ENCODE assay signal across 8 cellular contexts in the genomic region with DNA sequence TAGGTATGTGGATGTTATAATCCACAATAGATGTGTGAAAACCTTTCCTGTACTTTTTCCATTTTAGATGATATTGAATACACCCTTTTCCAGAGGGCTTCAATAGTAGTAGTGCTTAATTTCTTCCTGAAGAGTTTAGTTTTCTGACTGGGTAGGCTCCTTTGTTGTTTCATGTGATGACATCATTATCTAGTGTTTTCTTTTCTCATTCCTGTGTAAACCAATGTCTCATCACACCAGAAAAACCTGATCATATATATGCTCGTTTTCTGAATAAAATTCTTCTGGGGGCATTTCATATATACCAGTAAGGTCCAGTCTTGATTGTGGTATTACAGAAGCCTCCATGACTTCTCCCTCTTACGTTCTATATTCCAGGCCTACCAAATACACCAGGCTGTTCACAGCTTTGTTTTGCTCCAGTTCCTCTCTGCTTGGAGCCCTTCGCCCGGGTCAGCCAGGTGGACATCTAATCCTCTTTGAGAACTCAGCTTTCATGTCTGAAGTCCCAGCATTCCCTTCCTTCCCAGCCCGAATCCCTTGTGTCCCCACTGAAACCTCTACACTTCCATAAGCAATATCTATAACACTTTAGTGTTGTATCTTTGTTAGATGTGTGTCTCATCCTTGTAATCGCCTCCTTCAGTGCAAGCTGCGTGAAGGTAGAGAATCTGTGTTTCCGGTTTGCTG. TPM values are rescaled to one million over a fixed set of nuclear protein-coding genes. Genes with fewer than 3 reads are reported as not detected.
DNase-seq lines count a peak whose midpoint lies in the region; ATAC-seq, FAIRE-seq and TF ChIP-seq lines count a peak whose summit lies in the region.

No MANE protein-coding gene starts in this region.

- no peak overlapping the region for H3K4me3 Mint-ChIP-seq in CD8-positive, alpha-beta T cell
- no peak overlapping the region for H3K4me3 Mint-ChIP-seq in nephron progenitor cell
- H3K4me3 Mint-ChIP-seq in WTC11: no peak overlapping the region
- H3K4me3 Mint-ChIP-seq in type B pancreatic cell: no peak overlapping the region

- POLR2A ChIA-PET in CD8-positive, alpha-beta T cell (lab: Charles Lee): interaction anchor here (0.6 to 0.7 kb wide), 2 partner anchors 10 to 631 kb away, joined by 3 read pairs; no protein-coding TSS in a partner anchor
- POLR2A ChIA-PET in WTC11 (lab: Charles Lee): no interaction called here

- CTCF ChIA-PET in CD8-positive, alpha-beta T cell (lab: Charles Lee): no interaction called here
- CTCF ChIA-PET in WTC11 (lab: Charles Lee): no interaction called here

- peaks cover 47% of the 10 kb centered on the region for H3K4me1 Mint-ChIP-seq in CD8-positive, alpha-beta T cell (ENCODE audit: low read depth)
- H3K4me1 Mint-ChIP-seq in nephron progenitor cell (peaks cover 20% of the 10 kb centered on the region), WTC11 (peaks cover 36% of the 10 kb centered on the region), type B pancreatic cell (ENCODE audit: unreplicated experiment) (peaks cover 36% of the 10 kb centered on the region)

- H3K9me3 Mint-ChIP-seq in CD8-positive, alpha-beta T cell: no peaks in the 10 kb centered on the region
- no peaks in the 10 kb centered on the region for H3K9me3 Mint-ChIP-seq in nephron progenitor cell
- no peaks in the 10 kb centered on the region for H3K9me3 Mint-ChIP-seq in WTC11
- H3K9me3 Mint-ChIP-seq in type B pancreatic cell: no peaks in the 10 kb centered on the region

- no peak for ATAC-seq in CD8-positive, alpha-beta T cell
- ATAC-seq in HG02973 (IDR thresholded peaks at IDR 0.05; ENCODE audit: unreplicated experiment) (no peak), WTC11 (no peak)

- H3K36me3 Mint-ChIP-seq in CD8-positive, alpha-beta T cell: peaks cover 9% of the 10 kb centered on the region
- H3K36me3 Mint-ChIP-seq in nephron progenitor cell (ENCODE audit: low read depth) (peaks cover 1% of the 10 kb centered on the region), WTC11 (no peaks in the 10 kb centered on the region), type B pancreatic cell (peaks cover under 1% of the 10 kb centered on the region)

- no peaks in the 10 kb centered on the region for H3K36me3 ChIP-seq in CD8-positive, alpha-beta T cell (ENCODE audit: insufficient read depth, low read length)
- peaks cover 7% of the 10 kb centered on the region; the same call in 1 of the 2 replicates for H3K36me3 ChIP-seq in MG63

- peak overlapping the region; percentile 39 for H3K4me3 ChIP-seq in CD8-positive, alpha-beta T cell (ENCODE audit: low read depth, low read length)
- H3K4me3 ChIP-seq in MG63: peak overlapping the region; percentile 72

- no peak for TF ChIP-seq CTCF in CD8-positive, alpha-beta T cell (IDR thresholded peaks at IDR 0.05)
- TF ChIP-seq CTCF in nephron progenitor cell (IDR thresholded peaks at IDR 0.05) (no peak), WTC11 (IDR thresholded peaks at IDR 0.05) (no peak), type B pancreatic cell (conservative IDR thresholded peaks at IDR 0.05) (no peak)

- no peak overlapping the region for H3K27ac ChIP-seq in CD8-positive, alpha-beta T cell (ENCODE audit: low read depth, low read length)

- H3K9me3 ChIP-seq in CD8-positive, alpha-beta T cell (ENCODE audit: low read length): no peaks in the 10 kb centered on the region
- no peaks in the 10 kb centered on the region for H3K9me3 ChIP-seq in MG63

- no peak overlapping the region for H3K27ac Mint-ChIP-seq in CD8-positive, alpha-beta T cell
- H3K27ac Mint-ChIP-seq in nephron progenitor cell (no peak overlapping the region), WTC11 (no peak overlapping the region), type B pancreatic cell (no peak overlapping the region)

- intact Hi-C loops in CD8-positive, alpha-beta T cell (cut with DNase I, micrococcal nuclease): loop anchor here (2.0 to 10.0 kb wide), 13 partner anchors 34 to 1984 kb away; partner anchors contain the start of genes EPS15 (in 2 of the 2), NRDC (in 2 of the 2), OSBPL9 (in 2 of the 2) and BTF3L4 (in 1 of the 2)

- H3K27me3 ChIP-seq in CD8-positive, alpha-beta T cell (ENCODE audit: insufficient read depth, low read length): no peaks in the 10 kb centered on the region
- no peaks in the 10 kb centered on the region for H3K27me3 ChIP-seq in MG63

- no peak for FAIRE-seq in HTR-8/SVneo (lab: Jason Lieb, UNC)

- DNase-seq in CD8-positive, alpha-beta T cell: no peak
- DNase-seq in MG63 (no peak), dermis blood vessel endothelial cell (peak; percentile 43), nephron progenitor cell (peak; percentile 35), HTR-8/SVneo (ENCODE audit: insufficient read length, low spot score) (no peak), WTC11 (ENCODE audit: low spot score) (no peak), type B pancreatic cell (ENCODE audit: extremely low spot score, unreplicated experiment) (no peak)

- H3K27me3 Mint-ChIP-seq in CD8-positive, alpha-beta T cell (ENCODE audit: low read depth): no peaks in the 10 kb centered on the region
- H3K27me3 Mint-ChIP-seq in nephron progenitor cell (ENCODE audit: low read depth, poor library complexity) (peaks cover 10% of the 10 kb centered on the region), WTC11 (ENCODE audit: low read depth) (peaks cover 12% of the 10 kb centered on the region), type B pancreatic cell (no peaks in the 10 kb centered on the region)

- H3K4me1 ChIP-seq in CD8-positive, alpha-beta T cell (ENCODE audit: insufficient read depth, low read length): peaks cover 45% of the 10 kb centered on the region

TF ChIP-seq in WTC11, 78 proteins besides CTCF, POLR2A, EP300 and RAD21:
- TF ChIP-seq EMX1 (CRISPR knock-in tag; IDR thresholded peaks at IDR 0.05) (no peak), ZNF263 (CRISPR knock-in tag; IDR thresholded peaks at IDR 0.05; ENCODE audit: low read depth) (no peak), ZNF396 (CRISPR knock-in tag; IDR thresholded peaks at IDR 0.05; ENCODE audit: borderline replicate concordance) (no peak), E2F5 (CRISPR knock-in tag; IDR thresholded peaks at IDR 0.05) (no peak), FOXJ3 (CRISPR knock-in tag; IDR thresholded peaks at IDR 0.05; ENCODE audit: borderline replicate concordance) (no peak), GABPB1 (CRISPR knock-in tag; IDR thresholded peaks at IDR 0.05) (no peak), ATF3 (CRISPR knock-in tag; conservative IDR thresholded peaks at IDR 0.05) (no peak), TP53 (CRISPR knock-in tag; IDR thresholded peaks at IDR 0.05) (no peak), TCF7 (CRISPR knock-in tag; IDR thresholded peaks at IDR 0.05; ENCODE audit: low read depth) (no peak), PRRX2 (CRISPR knock-in tag; IDR thresholded peaks at IDR 0.05) (no peak), GTF2I (CRISPR knock-in tag; conservative IDR thresholded peaks at IDR 0.05) (no peak), HMGA2 (CRISPR knock-in tag; IDR thresholded peaks at IDR 0.05) (no peak), ZNF416 (CRISPR knock-in tag; IDR thresholded peaks at IDR 0.05) (no peak), CREB1 (CRISPR knock-in tag; IDR thresholded peaks at IDR 0.05) (no peak)
- TF ChIP-seq, protein P1, sequence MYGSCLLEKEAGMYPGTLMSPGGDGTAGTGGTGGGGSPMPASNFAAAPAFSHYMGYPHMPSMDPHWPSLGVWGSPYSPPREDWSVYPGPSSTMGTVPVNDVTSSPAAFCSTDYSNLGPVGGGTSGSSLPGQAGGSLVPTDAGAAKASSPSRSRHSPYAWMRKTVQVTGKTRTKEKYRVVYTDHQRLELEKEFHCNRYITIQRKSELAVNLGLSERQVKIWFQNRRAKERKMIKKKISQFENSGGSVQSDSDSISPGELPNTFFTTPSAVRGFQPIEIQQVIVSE (CRISPR knock-in tag; IDR thresholded peaks at IDR 0.05; ENCODE audit: borderline replicate concordance): no peak

RNA-seq across cellular contexts. Expression of gene RNF11, which starts 1.8 kb away (rescaled TPM):
- 100 to 1,000 TPM in 1 of 2 experiments, 10 to 100 TPM in 1; 95.9 to 103 TPM for total RNA-seq in CD8-positive, alpha-beta T cell
- total RNA-seq in MG63 (2014; rRNA removed; shearing (Covaris generic); ENCODE audit: low replicate concordance): 134 and 137 TPM in 2 replicates
- total RNA-seq in dermis blood vessel endothelial cell (90.5 and 137 TPM in 2 replicates), WTC11 (2021) (45.5 to 50.8 TPM (median 46.1 TPM) in 3 replicates), type B pancreatic cell (ENCODE audit: low replicate concordance) (61.8 and 110 TPM in 2 replicates)

Comparison
In these comparisons a context has a peak if more than half of its experiments do, and no peak if none do; other contexts are left out.
1. DNase-seq: peak in dermis blood vessel endothelial cell (single experiment) and nephron progenitor cell (single experiment); none in CD8-positive, alpha-beta T cell (0 of 7), MG63 (single experiment), HTR-8/SVneo (single experiment), WTC11 (single experiment) and type B pancreatic cell (single experiment).